In the genomic region with DNA sequence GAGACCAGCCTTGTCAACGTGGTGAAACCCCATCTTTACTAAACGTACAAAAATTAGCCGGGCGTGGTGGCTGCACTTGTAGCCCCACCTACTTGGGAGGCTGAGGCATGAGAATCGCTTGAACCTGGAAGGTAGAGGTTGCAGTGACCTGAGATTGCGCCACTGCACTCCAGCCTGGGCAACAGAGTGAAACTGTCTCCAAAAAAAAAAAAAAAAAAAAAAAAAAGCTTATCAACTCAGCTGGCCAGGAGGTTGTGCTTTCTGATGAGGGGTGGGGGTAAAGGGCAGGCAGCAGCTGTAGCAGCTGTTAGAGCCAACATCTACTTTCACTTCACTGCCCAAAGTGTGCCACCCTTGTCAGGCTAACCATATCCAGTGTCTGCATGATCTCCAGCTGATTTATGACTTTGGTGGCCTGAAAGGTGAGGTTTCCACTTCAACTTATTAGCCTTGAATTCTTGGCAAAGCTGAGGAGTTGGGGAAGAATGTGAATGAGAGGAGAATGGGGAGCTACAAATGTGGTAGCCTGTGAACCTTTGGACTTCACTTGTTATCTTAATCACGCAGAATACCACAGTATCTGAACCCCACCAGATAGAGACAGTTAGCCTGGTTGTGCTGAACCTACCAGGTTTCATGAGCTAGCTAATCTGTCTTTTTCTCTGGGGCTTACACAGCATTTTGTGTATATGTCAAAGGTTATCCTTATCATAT, we compare ENCODE assay signal across 14 cellular contexts. TPM values are rescaled to one million over a fixed set of nuclear protein-coding genes. Genes with fewer than 3 reads are reported as not detected.
DNase-seq lines count a peak whose midpoint lies in the region; TF ChIP-seq lines count a peak whose summit lies in the region.
"Had no signal": no experiment of that assay in that cellular context is flagged by ENCODE, and none has a peak within 500 bp of the region (broad histone marks: within the 10 kb centered on the region; RNA-seq: fewer than 3 reads in every experiment).

No MANE protein-coding gene starts in this region.

- H3K4me1 ChIP-seq in colonic mucosa = peaks cover 7% of the 10 kb centered on the region

- H3K9me3 ChIP-seq in colonic mucosa = no peaks in the 10 kb centered on the region
- H3K9me3 ChIP-seq: thoracic aorta had no signal

- no peak for TF ChIP-seq CTCF in colonic mucosa (IDR thresholded peaks at IDR 0.05)

- H3K36me3 ChIP-seq in colonic mucosa = no peaks in the 10 kb centered on the region
- H3K36me3 ChIP-seq: thoracic aorta had no signal

- H3K9ac ChIP-seq in colonic mucosa (ENCODE audit: low read depth in 2 of 2, low read length in 2 of 2) = no peak overlapping the region

- DNase-seq in DMS79 treated with DMSO at 0.1 percent for 48 hours (lab: John Stamatoyannopoulos, UW) (peak; percentile 57), LoVo (ENCODE audit: low spot score) (peak; percentile 38), colonic mucosa (peak; percentile 33), myocyte (ENCODE audit: low read depth) (peak; percentile 43), cerebellum (ENCODE audit: low spot score) (no peak), Kasumi-1 (lab: John Stamatoyannopoulos, UW) (no peak)
- DNase-seq in activated CD8-positive, alpha-beta memory T cell treated with anti-CD3 and anti-CD28 coated beads, Interleukin-2, amount 50 U/mL, for 4 hours = no peak
- no peak for DNase-seq in stimulated activated CD4-positive, alpha-beta T cell treated with anti-CD3 and anti-CD28 coated beads, Interleukin-2, amount 100 ng/mL, for 48 hours
- DNase-seq: activated CD8-positive, alpha-beta T cell treated with anti-CD3 and anti-CD28 coated beads, Interleukin-2, amount 10 ng/mL, durations not matched to agents 7 days and 5 days; activated naive CD4-positive, alpha-beta T cell treated with anti-CD3 and anti-CD28 coated beads for 36 hours; natural killer cell; NCI-H2227 treated with DMSO at 0.1 percent for 48 hours; PC-3 had no signal

- H3K27me3 ChIP-seq in colonic mucosa = no peaks in the 10 kb centered on the region

- intact Hi-C loops in colonic mucosa (cut with DNase I) = no loop called here

- no peak overlapping the region for H3K4me3 ChIP-seq in colonic mucosa
- H3K4me3 ChIP-seq: thoracic aorta had no signal

- peak overlapping the region; percentile 13 for H3K27ac ChIP-seq in colonic mucosa
- H3K27ac ChIP-seq: thoracic aorta had no signal

RNA-seq across cellular contexts. Expression of gene RNF121, which starts 19.6 kb away (rescaled TPM):
- total RNA-seq in colonic mucosa (10 to 100 TPM; 28.6 to 43.0 TPM), myocyte (45.3 and 54.3 TPM in 2 replicates), cerebellum (23.0 TPM)
- 115 TPM for polyA plus RNA-seq in myocyte (2012)

RNA-seq across cellular contexts. Expression of gene XNDC1N, which starts 20.1 kb away (rescaled TPM):
- total RNA-seq in colonic mucosa = 10 to 100 TPM in 1 of 2 donors, 1 to 10 TPM in 1; 7.9 to 13.3 TPM
- total RNA-seq in myocyte = 2.7 and 3.0 TPM in 2 replicates
- 2.4 TPM for polyA plus RNA-seq in myocyte (2012)
- 16.5 TPM for total RNA-seq in cerebellum

RNA-seq across cellular contexts. Expression of gene IL18BP, which starts 50.2 kb away (rescaled TPM):
- total RNA-seq in colonic mucosa (1 to 10 TPM; 5.6 to 9.0 TPM), myocyte (2.4 and 4.1 TPM in 2 replicates), cerebellum (5.9 TPM)
- 6.7 TPM for polyA plus RNA-seq in myocyte (2012)

Comparison
In these comparisons a context has a peak if more than half of its experiments do, and no peak if none do; other contexts are left out.
1. DNase-seq: peak in DMS79 treated with DMSO at 0.1 percent for 48 hours (single experiment), LoVo (single experiment), colonic mucosa (single experiment) and myocyte (single experiment); none in cerebellum (single experiment), activated CD8-positive, alpha-beta memory T cell treated with anti-CD3 and anti-CD28 coated beads, Interleukin-2, amount 50 U/mL, for 4 hours (single experiment), stimulated activated CD4-positive, alpha-beta T cell treated with anti-CD3 and anti-CD28 coated beads, Interleukin-2, amount 100 ng/mL, for 48 hours (0 of 2) and Kasumi-1 (0 of 2).